25 cellular contexts compared by ENCODE assay signal in the genomic region with DNA sequence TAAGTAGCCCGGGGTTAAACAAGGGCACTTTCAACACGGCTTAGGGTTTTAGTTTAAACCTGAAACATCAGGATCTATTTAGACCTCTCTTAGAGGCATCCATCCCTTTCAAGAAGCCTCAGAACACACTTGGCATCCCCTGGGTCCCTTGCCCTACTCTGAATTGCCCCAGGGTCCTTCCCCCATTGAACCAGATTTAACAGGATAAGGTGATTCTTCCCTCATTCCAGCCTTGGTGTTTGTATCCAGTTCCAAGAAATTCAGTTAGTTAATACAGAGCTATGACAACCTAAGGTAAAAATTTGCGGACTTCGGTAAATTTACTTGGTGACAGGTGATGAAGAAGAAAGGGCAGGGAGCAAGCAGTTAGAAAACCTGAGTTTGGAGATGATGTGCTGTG.
"Had no signal": no experiment of that assay in that cellular context is flagged by ENCODE, and none has a peak within 500 bp of the region (broad histone marks: within the 10 kb centered on the region; RNA-seq: fewer than 3 reads in every experiment).

No MANE protein-coding gene starts in this region.

- H3K9me3 ChIP-seq: colonic mucosa, esophagus squamous epithelium, mucosa of descending colon, neutrophil, right lobe of liver, thoracic aorta, transverse colon had no signal

- H3K79me2 ChIP-seq: parathyroid adenoma had no signal

- H3K27me3 ChIP-seq: colonic mucosa, esophagus squamous epithelium, neutrophil, right lobe of liver, transverse colon had no signal

- H3K36me3 ChIP-seq: colonic mucosa, esophagus squamous epithelium, neutrophil, right lobe of liver, thoracic aorta, transverse colon had no signal

- H2AFZ ChIP-seq: parathyroid adenoma had no signal

- H3K27ac ChIP-seq: colonic mucosa, neutrophil, parathyroid adenoma, thoracic aorta, transverse colon had no signal

- H3K4me3 ChIP-seq: colonic mucosa, esophagus squamous epithelium, lung, mucosa of descending colon, right lobe of liver, thoracic aorta, transverse colon had no signal

- H3K9ac ChIP-seq: parathyroid adenoma had no signal

- DNase-seq: colonic mucosa; effector CD8-positive, alpha-beta T cell; erythroblast; esophagus squamous epithelium; foreskin melanocyte; hypothalamus; immature natural killer cell; islet precursor cell; kidney glomerular epithelial cell; left colon; left ventricle myocardium superior; mesenchymal stem cell; mucosa of descending colon; naive B cell; right lobe of liver; small intestine; stimulated activated CD4-positive, alpha-beta T cell treated with anti-CD3 and anti-CD28 coated beads, Interleukin-15, amount 100 ng/mL, for 24 hours; stimulated activated CD4-positive, alpha-beta T cell treated with anti-CD3 and anti-CD28 coated beads, Interleukin-2, amount 100 ng/mL, for 48 hours; stimulated activated naive B cell treated with anti-CD40 and anti-IgM and Interleukin-4, amounts not matched to agents 10 μg/mL and 1 μg/mL and 100 μg/mL, for 72 hours; transverse colon had no signal

- H3K4me1 ChIP-seq: colonic mucosa, parathyroid adenoma had no signal

- ATAC-seq: left colon; left ventricle myocardium superior; mucosa of descending colon; natural killer cell treated with Interleukin-12 subunit alpha and Interleukin-12 subunit beta and Interleukin-15 and Interleukin-18, amount 100 ng/mL, for 72 hours; right lobe of liver; stimulated activated naive B cell treated with anti-CD40 and anti-IgM and Interleukin-4, amounts not matched to agents 10 μg/mL and 1 μg/mL and 100 μg/mL, for 72 hours had no signal
